ENCODE assay signal across 20 cellular contexts in the genomic region with DNA sequence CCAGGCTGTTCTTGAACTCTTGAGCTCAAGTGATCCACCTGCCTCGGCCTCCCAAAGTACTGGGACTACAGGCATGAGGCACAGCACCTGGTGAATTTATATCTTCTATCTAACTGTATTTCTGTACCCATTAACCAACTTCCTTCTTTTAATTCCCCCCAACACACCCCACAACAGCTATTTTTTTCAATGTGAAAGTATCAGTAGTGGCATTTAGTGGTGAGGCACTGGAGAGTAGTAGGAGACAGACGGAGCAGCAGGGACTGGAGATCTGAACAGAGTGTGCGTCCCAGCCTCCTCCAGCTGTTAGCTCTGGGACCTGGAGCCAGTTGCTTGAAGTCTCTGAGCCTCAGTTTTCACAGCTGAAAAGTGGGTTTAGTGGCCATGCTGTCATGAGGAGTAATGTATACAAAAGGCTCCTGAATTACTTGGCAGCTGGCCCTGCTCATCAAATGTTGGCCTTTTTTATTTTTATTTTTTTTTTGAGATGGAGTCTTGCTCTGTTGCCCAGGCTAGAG. TPM values are rescaled to one million over a fixed set of nuclear protein-coding genes. Genes with fewer than 3 reads are reported as not detected.
DNase-seq lines count a peak whose midpoint lies in the region; ATAC-seq, FAIRE-seq and TF ChIP-seq lines count a peak whose summit lies in the region.
"Had no signal": no experiment of that assay in that cellular context is flagged by ENCODE, and none has a peak within 500 bp of the region (broad histone marks: within the 10 kb centered on the region; RNA-seq: fewer than 3 reads in every experiment).

No MANE protein-coding gene starts in this region.

- H3F3A ChIP-seq in DOHH2 (ENCODE audit: control insufficient read depth, insufficient read depth), result peaks cover 12% of the 10 kb centered on the region
- H3F3A ChIP-seq in PC-9 (ENCODE audit: insufficient read depth, low read depth), result peaks cover 36% of the 10 kb centered on the region

- H3K9me3 ChIP-seq in DOHH2 (ENCODE audit: control insufficient read depth, insufficient read depth, low read length) (no peaks in the 10 kb centered on the region), PC-9 (ENCODE audit: insufficient read depth, low read depth) (no peaks in the 10 kb centered on the region), small intestine (ENCODE audit: control insufficient read depth, low read depth) (no peaks in the 10 kb centered on the region)
- H3K9me3 ChIP-seq: lower lobe of right lung had no signal

- no TSS peak for BruUV-seq in PC-9 (replicated peaks; lab: Mats Ljungman, UMichigan)

- H3K4me2 ChIP-seq in DOHH2 (ENCODE audit: low read length) (peak overlapping the region; percentile 18; the same call in 1 of the 2 replicates), PC-9 (peak overlapping the region; percentile 58)

- CTCF ChIA-PET in PC-9 (lab: Charles Lee), result interaction anchor here (0.6 to 1.0 kb wide), 2 partner anchors 24 to 43 kb away, joined by 3 to 6 read pairs; no protein-coding TSS in a partner anchor

- ATAC-seq in foreskin keratinocyte, result no peak
- no peak for ATAC-seq in HG03469 (IDR thresholded peaks at IDR 0.05; ENCODE audit: unreplicated experiment)

- intact Hi-C loops in PC-9 (cut with micrococcal nuclease; ENCODE audit: unreplicated experiment), result no loop called here

- H4K20me1 ChIP-seq in DOHH2 (ENCODE audit: control insufficient read depth, insufficient read depth, low read depth, low read length), result no peaks in the 10 kb centered on the region
- no peaks in the 10 kb centered on the region for H4K20me1 ChIP-seq in PC-9 (ENCODE audit: insufficient read depth)

- H3K79me2 ChIP-seq in DOHH2 (ENCODE audit: control insufficient read depth, low read length), result no peaks in the 10 kb centered on the region
- H3K79me2 ChIP-seq in PC-9 (ENCODE audit: low read depth), result no peaks in the 10 kb centered on the region

- TF ChIP-seq CTCF in DOHH2 (IDR thresholded peaks at IDR 0.05; ENCODE audit: low read depth, low read length, poor library complexity, severe bottlenecking), result no peak
- no peak for TF ChIP-seq CTCF in PC-9 (conservative IDR thresholded peaks at IDR 0.05)
- no peak for TF ChIP-seq CTCF in foreskin keratinocyte (conservative IDR thresholded peaks at IDR 0.05)

- H3K27me3 ChIP-seq in DOHH2 (ENCODE audit: control insufficient read depth, low read length) (no peaks in the 10 kb centered on the region), PC-9 (ENCODE audit: insufficient read depth, low read depth) (no peaks in the 10 kb centered on the region), small intestine (ENCODE audit: control insufficient read depth in 2 of 2, insufficient read depth in 2 of 2, low read length in 2 of 2) (no peaks in the 10 kb centered on the region), foreskin keratinocyte (no peaks in the 10 kb centered on the region)

- POLR2A ChIA-PET in PC-9 (lab: Charles Lee; ENCODE audit: unreplicated experiment), result interaction anchor here (1.0 kb wide), 1 partner anchor 11 kb away, joined by 7 read pairs; the partner anchor contains the start of gene EEIG1

- no peaks in the 10 kb centered on the region for H3K36me3 ChIP-seq in DOHH2 (ENCODE audit: control insufficient read depth, low read length)
- no peaks in the 10 kb centered on the region for H3K36me3 ChIP-seq in PC-9 (ENCODE audit: low read depth)
- no peaks in the 10 kb centered on the region for H3K36me3 ChIP-seq in small intestine (ENCODE audit: control insufficient read depth in 2 of 2, insufficient read depth in 2 of 2, low read length in 2 of 2)
- H3K36me3 ChIP-seq: lower lobe of right lung had no signal

- 34 to 67% (median 59%) methylated on average over 3 of the region's 3 CpGs for WGBS in small intestine, 3 donors

- DNase-seq in PC-9, result no peak
- peak; percentile 37 for DNase-seq in germinal center (ENCODE audit: low spot score)
- no peak for DNase-seq in small intestine
- DNase-seq in C1 segment of cervical spinal cord (lab: John Stamatoyannopoulos, UW), result no peak
- no peak for DNase-seq in foreskin keratinocyte
- DNase-seq in AG08395 (ENCODE audit: low spot score), result no peak
- DNase-seq: activated CD4-positive, alpha-beta T cell treated with anti-CD3 and anti-CD28 coated beads for 48 hours; aorta; CD8-positive, alpha-beta memory T cell; GDM1; lower lobe of right lung; NCI-H2171; NK-92 treated with Interleukin-12 subunit alpha and Interleukin-12 subunit beta, amount 100 ng/mL, for 24 hours; stimulated activated CD4-positive, alpha-beta T cell treated with anti-CD3 and anti-CD28 coated beads, Interleukin-1b, Interleukin-23, amount 100 ng/mL, for 48 hours; T-helper 2 cell had no signal

- H3K9me2 ChIP-seq in DOHH2 (replicated peaks; ENCODE audit: control insufficient read depth, low read length), result no peaks in the 10 kb centered on the region
- H3K9me2 ChIP-seq in PC-9 (ENCODE audit: insufficient read depth), result no peaks in the 10 kb centered on the region

- H2AFZ ChIP-seq in PC-9, result no peak overlapping the region

- H3K27ac ChIP-seq in DOHH2 (ENCODE audit: low read depth, low read length), result no peak overlapping the region
- H3K27ac ChIP-seq in PC-9, result peak overlapping the region; percentile 79
- peak overlapping the region; percentile 32 to 50 for H3K27ac ChIP-seq in small intestine (ENCODE audit: low read depth in 1 of 2, low read length in 1 of 2)
- no peak overlapping the region for H3K27ac ChIP-seq in foreskin keratinocyte
- H3K27ac ChIP-seq: lower lobe of right lung, RWPE1, skin epidermis had no signal

- H3K4me3 ChIP-seq in DOHH2 (ENCODE audit: low read length) (no peak overlapping the region), PC-9 (no peak overlapping the region), small intestine (ENCODE audit: low read depth in 1 of 2, low read length in 2 of 2) (no peak overlapping the region)
- H3K4me3 ChIP-seq: lower lobe of right lung, skin epidermis had no signal

- H3K4me1 ChIP-seq in DOHH2 (ENCODE audit: control insufficient read depth, low read length), result peaks cover 37% of the 10 kb centered on the region
- peaks cover 41% of the 10 kb centered on the region for H3K4me1 ChIP-seq in PC-9 (replicated peaks; ENCODE audit: insufficient read depth)
- H3K4me1 ChIP-seq in small intestine (ENCODE audit: control insufficient read depth in 2 of 2, insufficient read depth in 1 of 2, low read depth in 1 of 2, low read length in 1 of 2), result peaks cover 0 to 7% of the 10 kb centered on the region in 2 donors
- H3K4me1 ChIP-seq in foreskin keratinocyte, result no peaks in the 10 kb centered on the region
- H3K4me1 ChIP-seq: lower lobe of right lung had no signal

- FAIRE-seq in small intestine (lab: Jason Lieb, UNC), result no peak
- FAIRE-seq: GM18507 had no signal

RNA-seq across cellular contexts. Expression of gene EEIG1, which starts 11.0 kb away (rescaled TPM):
- total RNA-seq in PC-9 (2021), result 176 and 208 TPM in 2 replicates
- 100 to 1,000 TPM in 1 of 3 donors, 10 to 100 TPM in 2; 43.9 to 123 (median 69.4) TPM for polyA plus RNA-seq in small intestine
- total RNA-seq in foreskin keratinocyte, result 4.1 and 6.1 TPM in 2 replicates
- 4.0 and 5.6 TPM in 2 replicates for polyA plus RNA-seq in foreskin keratinocyte

RNA-seq across cellular contexts. Expression of gene DPM2, which starts 54.2 kb away (rescaled TPM):
- total RNA-seq in PC-9 (2021) (65.5 and 79.4 TPM in 2 replicates), foreskin keratinocyte (32.5 and 33.4 TPM in 2 replicates)
- polyA plus RNA-seq in small intestine (10 to 100 TPM; 23.2 to 46.0 (median 37.8) TPM), foreskin keratinocyte (61.0 and 65.8 TPM in 2 replicates)

Comparison
In these comparisons a context has a peak if more than half of its experiments do, and no peak if none do; other contexts are left out.
1. H3K27ac ChIP-seq: peak in PC-9 (single experiment) and small intestine (2 of 2); none in DOHH2 (single experiment) and foreskin keratinocyte (single experiment).
2. RNA of gene EEIG1, which starts 11.0 kb away (total RNA-seq): 176 to 208 TPM in PC-9; 4.1 to 6.1 TPM in foreskin keratinocyte; every median in the first group is over 10 times any median in the second.